In genomic region chr15:59169337-59169736, GRCh38 we compare ENCODE assay signal across 10 cellular contexts. TPM values are rescaled to one million over a fixed set of nuclear protein-coding genes. Genes with fewer than 3 reads are reported as not detected.
DNase-seq lines count a peak whose midpoint lies in the region; ATAC-seq, FAIRE-seq and TF ChIP-seq lines count a peak whose summit lies in the region.
"Had no signal": no experiment of that assay in that cellular context is flagged by ENCODE, and none has a peak within 500 bp of the region (broad histone marks: within the 10 kb centered on the region; RNA-seq: fewer than 3 reads in every experiment).

No MANE protein-coding gene starts in this region.

- no peaks in the 10 kb centered on the region for H3K79me2 ChIP-seq in GM23338 (replicated peaks; ENCODE audit: insufficient read depth)

- H3K9me3 ChIP-seq in skeletal muscle tissue (ENCODE audit: control insufficient read depth in 3 of 3, low read length in 3 of 3) (no peaks in the 10 kb centered on the region), A673 (ENCODE audit: low read depth, low read length, poor library complexity, severe bottlenecking) (no peaks in the 10 kb centered on the region)

- H3K27ac ChIP-seq in GM23338 (ENCODE audit: low read depth) (no peak overlapping the region), skeletal muscle tissue (ENCODE audit: low read depth, low read length) (peak overlapping the region; percentile 71), A673 (ENCODE audit: low read depth, low read length, poor library complexity, severe bottlenecking) (no peak overlapping the region)

- FAIRE-seq in GM12891 (lab: Jason Lieb, UNC) = no peak

- H3K36me3 Mint-ChIP-seq in GM23338 (ENCODE audit: low read depth) = peaks cover 35% of the 10 kb centered on the region
- H3K36me3 Mint-ChIP-seq in WTC11 = peaks cover 38% of the 10 kb centered on the region

- H3K4me1 ChIP-seq in GM23338 (ENCODE audit: insufficient read depth) (no peaks in the 10 kb centered on the region), skeletal muscle tissue (ENCODE audit: control insufficient read depth in 3 of 3, insufficient read depth in 3 of 3, low read length in 3 of 3) (peaks cover 5 to 8% (median 7%) of the 10 kb centered on the region in 3 donors), A673 (ENCODE audit: insufficient read depth, low read length, poor library complexity, severe bottlenecking) (no peaks in the 10 kb centered on the region)

- H3K9me2 ChIP-seq in GM23338 (ENCODE audit: insufficient read depth) = 0 out of 2 replicates have a peak, but pooled peaks cover 5% of the 10 kb centered on the region

- no peak for TF ChIP-seq POLR2A in GM12891 (IDR thresholded peaks at IDR 0.05; ENCODE audit: low read depth, low read length)

- no peak overlapping the region for H3K4me2 ChIP-seq in GM23338

- TF ChIP-seq CTCF in GM23338 (conservative IDR thresholded peaks at IDR 0.05; ENCODE audit: low read depth in 2 of 2) = no peak
- no peak for TF ChIP-seq CTCF in WTC11 (IDR thresholded peaks at IDR 0.05)
- no peak for TF ChIP-seq CTCF in fibroblast of pulmonary artery (IDR thresholded peaks at IDR 0.05; ENCODE audit: low read length, missing control alignments)
- no peak for TF ChIP-seq CTCF in A673 (conservative IDR thresholded peaks at IDR 0.05; ENCODE audit: low read depth, low read length)

- H3F3A ChIP-seq in GM23338 (replicated peaks; ENCODE audit: low read depth) = no peaks in the 10 kb centered on the region

- H3K9me3 Mint-ChIP-seq in GM23338 (no peaks in the 10 kb centered on the region), WTC11 (peaks cover 7% of the 10 kb centered on the region)

- intact Hi-C loops in A673 (cut with micrococcal nuclease; ENCODE audit: unreplicated experiment) = no loop called here

- H3K36me3 ChIP-seq in GM23338 (ENCODE audit: insufficient read depth) (peaks cover 13% of the 10 kb centered on the region; the same call in 1 of the 2 replicates), skeletal muscle tissue (ENCODE audit: control insufficient read depth in 3 of 3, insufficient read depth in 3 of 3, low read length in 3 of 3) (peaks cover 8 to 23% (median 15%) of the 10 kb centered on the region in 3 donors), A673 (ENCODE audit: insufficient read depth, low read length, poor library complexity, severe bottlenecking) (no peaks in the 10 kb centered on the region)

- no peak overlapping the region for H2AFZ ChIP-seq in GM23338

- H3K27ac Mint-ChIP-seq in GM23338 = peak overlapping the region; percentile 16; the same call in 1 of the 2 replicates
- 0 out of 2 replicates have a peak overlapping the region, but pooled peaks have one; percentile 1 for H3K27ac Mint-ChIP-seq in WTC11

- no peaks in the 10 kb centered on the region for H3K27me3 Mint-ChIP-seq in GM23338 (ENCODE audit: insufficient read depth, low read depth, poor library complexity)
- H3K27me3 Mint-ChIP-seq in WTC11 (ENCODE audit: low read depth) = no peaks in the 10 kb centered on the region

- H3K27me3 ChIP-seq in GM23338 (ENCODE audit: insufficient read depth) (no peaks in the 10 kb centered on the region), skeletal muscle tissue (ENCODE audit: control insufficient read depth in 3 of 3, insufficient read depth in 3 of 3, low read length in 3 of 3) (no peaks in the 10 kb centered on the region), A673 (replicated peaks; ENCODE audit: insufficient read depth, low read depth, low read length, poor library complexity) (no peaks in the 10 kb centered on the region)

- H3K4me1 Mint-ChIP-seq in GM23338 = peaks cover 19% of the 10 kb centered on the region
- H3K4me1 Mint-ChIP-seq in WTC11 = peaks cover 19% of the 10 kb centered on the region

- H3K4me3 Mint-ChIP-seq in GM23338 (no peak overlapping the region), WTC11 (no peak overlapping the region)

- BruUV-seq in A673 (replicated peaks; lab: Mats Ljungman, UMichigan) = no TSS peak

- H3K4me3 ChIP-seq in GM23338 (no peak overlapping the region), fibroblast of pulmonary artery (replicated peaks; ENCODE audit: low read depth, low read length) (no peak overlapping the region), skeletal muscle tissue (ENCODE audit: low read length in 3 of 3) (no peak overlapping the region), A673 (ENCODE audit: low read depth, low read length, poor library complexity, severe bottlenecking) (no peak overlapping the region)

- POLR2A ChIA-PET in WTC11 (lab: Charles Lee) (no interaction called here), A673 (lab: Charles Lee; ENCODE audit: low non-redundant PET) (no interaction called here)

- DNase-seq in GM23338 (ENCODE audit: low spot score) (no peak), WTC11 (ENCODE audit: low spot score) (no peak), fibroblast of pulmonary artery (ENCODE audit: low read depth) (peak; percentile 86), GM12891 (ENCODE audit: insufficient read length, low spot score) (no peak), A673 (ENCODE audit: low spot score) (no peak), NCI-H187 (lab: John Stamatoyannopoulos, UW) (no peak)
- DNase-seq: NCI-H524 had no signal

- H4K20me1 ChIP-seq in GM23338 (replicated peaks; ENCODE audit: insufficient read depth) = no peaks in the 10 kb centered on the region

- ATAC-seq in GM23338 (no peak), WTC11 (no peak), HG03039 (IDR thresholded peaks at IDR 0.05; ENCODE audit: unreplicated experiment) (no peak)

- H3K9ac ChIP-seq in skeletal muscle tissue (ENCODE audit: low read depth in 1 of 3, low read length in 3 of 3) = no peak overlapping the region

- CTCF ChIA-PET in WTC11 (lab: Charles Lee) = interaction anchor here (1.0 to 1.7 kb wide), 7 partner anchors 31 to 360 kb away, joined by 3 to 15 read pairs (median 3); partner anchors contain the start of gene MYO1E
- CTCF ChIA-PET in A673 (lab: Charles Lee) = no interaction called here

TF ChIP-seq in WTC11, 78 proteins besides CTCF, POLR2A, EP300 and RAD21:
- no peak for TF ChIP-seq GABPB1 (CRISPR knock-in tag; IDR thresholded peaks at IDR 0.05)
- no peak for TF ChIP-seq ZNF121 (CRISPR knock-in tag; IDR thresholded peaks at IDR 0.05)
- no peak for TF ChIP-seq FOXP4 (CRISPR knock-in tag; IDR thresholded peaks at IDR 0.05)
- TF ChIP-seq NR3C1 (CRISPR knock-in tag; conservative IDR thresholded peaks at IDR 0.05; ENCODE audit: low read depth) = no peak
- no peak for TF ChIP-seq CREB1 (CRISPR knock-in tag; IDR thresholded peaks at IDR 0.05)
- no peak for TF ChIP-seq NR1H2 (CRISPR knock-in tag; IDR thresholded peaks at IDR 0.05)
- no peak for TF ChIP-seq ETV6 (CRISPR knock-in tag; IDR thresholded peaks at IDR 0.05)
- TF ChIP-seq EMX1 (CRISPR knock-in tag; IDR thresholded peaks at IDR 0.05) = no peak
- no peak for TF ChIP-seq NR2C2 (CRISPR knock-in tag; IDR thresholded peaks at IDR 0.05)
- TF ChIP-seq OVOL2 (CRISPR knock-in tag; IDR thresholded peaks at IDR 0.05; ENCODE audit: borderline replicate concordance) = no peak

TF ChIP-seq in GM12891, 5 proteins besides CTCF, POLR2A, EP300 and RAD21:
- no peak for TF ChIP-seq TAF1 (IDR thresholded peaks at IDR 0.05; ENCODE audit: low read depth, low read length)
- TF ChIP-seq SPI1 (IDR thresholded peaks at IDR 0.05; ENCODE audit: low read depth, low read length) = no peak
- TF ChIP-seq PAX5 (IDR thresholded peaks at IDR 0.05; ENCODE audit: insufficient read depth, low read length, severe bottlenecking) = no peak
- TF ChIP-seq POU2F2 (IDR thresholded peaks at IDR 0.05; ENCODE audit: low read depth, low read length) = no peak
- no peak for TF ChIP-seq POLR2AphosphoS5 (IDR thresholded peaks at IDR 0.05; ENCODE audit: low read depth, low read length)

RNA-seq across cellular contexts. Expression of gene LDHAL6B, which starts 37.3 kb away (rescaled TPM):
- not detected in 2 replicates for total RNA-seq in GM23338 (2014; rRNA removed; shearing (Covaris generic))
- not detected in 2 replicates for polyA plus RNA-seq in GM23338 (2016; fragmentation: Nextera tagmentation; extraction: Ambion mirVana)
- total RNA-seq in WTC11 (2021) (not detected in 3 replicates), skeletal muscle tissue (not detected), A673 (2021) (not detected in 2 replicates)
- 0.30 TPM for polyA plus RNA-seq in GM12891 (2012; ENCODE audit: low read depth, missing spikeins)
- total RNA-seq: mononuclear cell had no signal
